Comparison of ENCODE assay signal across 29 cellular contexts in genomic region chr12:112102127-112102526, GRCh38.
"Had no signal": no experiment of that assay in that cellular context is flagged by ENCODE, and none has a peak within 500 bp of the region (broad histone marks: within the 10 kb centered on the region; RNA-seq: fewer than 3 reads in every experiment).

No MANE protein-coding gene starts in this region.

- FAIRE-seq: keratinocyte, pancreas, small intestine, urothelium cell line had no signal

- H3K27ac ChIP-seq: left lung, lower lobe of right lung, pancreas, prostate gland, sigmoid colon, spleen, suprapubic skin, tibial artery, upper lobe of right lung had no signal

- H3K27me3 Mint-ChIP-seq: naive thymus-derived CD8-positive, alpha-beta T cell; stimulated activated naive CD8-positive, alpha-beta T cell treated with anti-CD3 and anti-CD28 coated beads, Interleukin-15, Interleukin-2, amounts not matched to agents 100 ng/mL and 50 ng/mL, for 24 hours had no signal

- H3K27me3 ChIP-seq: left lung, pancreas, sigmoid colon, spleen, suprapubic skin, tibial artery, upper lobe of right lung had no signal

- H3K4me3 Mint-ChIP-seq: nephron; neural crest cell; stimulated activated effector memory CD8-positive, alpha-beta T cell treated with anti-CD3 and anti-CD28 coated beads, Interleukin-12 subunit alpha, Interleukin-12 subunit beta, amount 100 ng/mL, for 72 hours; stimulated activated naive CD8-positive, alpha-beta T cell treated with anti-CD3 and anti-CD28 coated beads, Interleukin-15, Interleukin-2, amounts not matched to agents 100 ng/mL and 50 ng/mL, for 24 hours had no signal

- DNase-seq: kidney glomerular epithelial cell; left cardiac atrium; left lung; lower lobe of right lung; mammary epithelial cell; mesenchymal stem cell; naive thymus-derived CD8-positive, alpha-beta T cell; nucleus accumbens; pancreas; posterior cingulate gyrus; retina; right cardiac atrium; sigmoid colon; small intestine; spleen; stimulated activated CD4-positive, alpha-beta T cell treated with anti-CD3 and anti-CD28 coated beads, Interleukin-4, amount 100 ng/mL, for 24 hours; stimulated activated naive CD4-positive, alpha-beta T cell; trophoblast cell had no signal

- ATAC-seq: left cardiac atrium; left lung; lower lobe of right lung; naive thymus-derived CD8-positive, alpha-beta T cell; pancreas; right cardiac atrium; stimulated activated effector memory CD8-positive, alpha-beta T cell treated with anti-CD3 and anti-CD28 coated beads, Interleukin-12 subunit alpha, Interleukin-12 subunit beta, amount 100 ng/mL, for 72 hours; upper lobe of right lung had no signal

- H3K4me1 ChIP-seq: prostate gland had no signal

- H3K27ac Mint-ChIP-seq: nephron; stimulated activated naive CD8-positive, alpha-beta T cell treated with anti-CD3 and anti-CD28 coated beads, Interleukin-15, Interleukin-2, amounts not matched to agents 100 ng/mL and 50 ng/mL, for 24 hours had no signal

- H3K36me3 ChIP-seq: prostate gland had no signal

- H3K9me3 Mint-ChIP-seq: naive thymus-derived CD8-positive, alpha-beta T cell; nephron; neural crest cell; stimulated activated effector memory CD8-positive, alpha-beta T cell treated with anti-CD3 and anti-CD28 coated beads, Interleukin-12 subunit alpha, Interleukin-12 subunit beta, amount 100 ng/mL, for 72 hours; stimulated activated naive CD8-positive, alpha-beta T cell treated with anti-CD3 and anti-CD28 coated beads, Interleukin-15, Interleukin-2, amounts not matched to agents 100 ng/mL and 50 ng/mL, for 24 hours had no signal

- H3K9me3 ChIP-seq: left lung, lower lobe of right lung, pancreas, prostate gland, sigmoid colon, spleen, suprapubic skin, thoracic aorta, tibial artery, upper lobe of right lung had no signal

- H3K4me3 ChIP-seq: left lung, lower lobe of right lung, pancreas, prostate gland, sigmoid colon, spleen, suprapubic skin, thoracic aorta, tibial artery, upper lobe of right lung had no signal
